Comparison of ENCODE assay signal across 21 cellular contexts in the genomic region with DNA sequence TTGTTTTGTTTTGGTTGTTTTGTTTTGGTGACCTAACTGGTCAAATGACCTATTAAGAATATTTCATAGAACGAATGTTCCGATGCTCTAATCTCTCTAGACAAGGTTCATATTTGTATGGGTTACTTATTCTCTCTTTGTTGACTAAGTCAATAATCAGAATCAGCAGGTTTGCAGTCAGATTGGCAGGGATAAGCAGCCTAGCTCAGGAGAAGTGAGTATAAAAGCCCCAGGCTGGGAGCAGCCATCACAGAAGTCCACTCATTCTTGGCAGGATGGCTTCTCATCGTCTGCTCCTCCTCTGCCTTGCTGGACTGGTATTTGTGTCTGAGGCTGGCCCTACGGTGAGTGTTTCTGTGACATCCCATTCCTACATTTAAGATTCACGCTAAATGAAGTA. TPM values are rescaled to one million over a fixed set of nuclear protein-coding genes. Genes with fewer than 3 reads are reported as not detected.
A peak's percentile ranks its signal among the peaks of the same experiment; 100 is the strongest.
DNase-seq lines count a peak whose midpoint lies in the region; ATAC-seq, FAIRE-seq and TF ChIP-seq lines count a peak whose summit lies in the region.
"Had no signal": no experiment of that assay in that cellular context is flagged by ENCODE, and none has a peak within 500 bp of the region (broad histone marks: within the 10 kb centered on the region; RNA-seq: fewer than 3 reads in every experiment).

A gene (plus strand): TSS at position 250 of the 400 bp plus-strand sequence. CDS start 26 bp downstream, at position 276.

- H3K9me3 ChIP-seq in A549 (no peaks in the 10 kb centered on the region), osteoblast (ENCODE audit: low read depth, low read length) (no peaks in the 10 kb centered on the region), Karpas-422 (ENCODE audit: low read length) (no peaks in the 10 kb centered on the region)

- H3K4me3 Mint-ChIP-seq in WTC11 = no peak within 1 kb of the TSS
- H3K4me3 Mint-ChIP-seq in activated T-helper 2 cell treated with anti-CD3 and anti-CD28 coated beads, Interferon-gamma antibody, Interleukin-2, Interleukin-4, amounts not matched to agents 10 μg/mL and 5 μg/mL and 100 μg/mL, durations not matched to agents 14 hours and 24 hours and 36 hours (ENCODE audit: low read depth) = no peak within 1 kb of the TSS

- H3K27me3 Mint-ChIP-seq in WTC11 (ENCODE audit: low read depth) = no peaks in the 10 kb centered on the region; the same call in 1 of the 2 replicates
- peaks cover 7% of the 10 kb centered on the region for H3K27me3 Mint-ChIP-seq in activated T-helper 2 cell treated with anti-CD3 and anti-CD28 coated beads, Interferon-gamma antibody, Interleukin-2, Interleukin-4, amounts not matched to agents 10 μg/mL and 5 μg/mL and 100 μg/mL, durations not matched to agents 14 hours and 24 hours and 36 hours (ENCODE audit: low read depth)

- H3K9ac ChIP-seq in Karpas-422 (ENCODE audit: low read length) = no peak within 1 kb of the TSS
- H3K9ac ChIP-seq: GM23248 had no signal

- 0 out of 2 replicates have a peak within 1 kb of the TSS, but pooled peaks have one; percentile 38 for H3K27ac Mint-ChIP-seq in WTC11
- H3K27ac Mint-ChIP-seq in activated T-helper 2 cell treated with anti-CD3 and anti-CD28 coated beads, Interferon-gamma antibody, Interleukin-2, Interleukin-4, amounts not matched to agents 10 μg/mL and 5 μg/mL and 100 μg/mL, durations not matched to agents 14 hours and 24 hours and 36 hours = no peak within 1 kb of the TSS

- H3K36me3 ChIP-seq in osteoblast (ENCODE audit: insufficient read depth, low read length) = no peaks in the 10 kb centered on the region
- H3K36me3 ChIP-seq in Karpas-422 (ENCODE audit: insufficient read depth, low read length) = no peaks in the 10 kb centered on the region

- H4K20me1 ChIP-seq in osteoblast (ENCODE audit: insufficient read depth, low read length) (no peaks in the 10 kb centered on the region), Karpas-422 (ENCODE audit: insufficient read depth, low read depth, low read length) (no peaks in the 10 kb centered on the region)

- TF ChIP-seq CTCF in A549 (IDR thresholded peaks at IDR 0.05) (no peak), WTC11 (IDR thresholded peaks at IDR 0.05) (no peak), osteoblast (IDR thresholded peaks at IDR 0.05; ENCODE audit: extremely low read depth, low read depth, low read length) (no peak)

- H3K9me2 ChIP-seq in Karpas-422 (replicated peaks; ENCODE audit: insufficient read depth, low read length) = no peaks in the 10 kb centered on the region

- H2AFZ ChIP-seq in osteoblast (ENCODE audit: low read length) = no peak within 1 kb of the TSS
- no peak within 1 kb of the TSS for H2AFZ ChIP-seq in Karpas-422 (ENCODE audit: low read length)
- H2AFZ ChIP-seq: GM23248 had no signal

- H3K36me3 Mint-ChIP-seq in WTC11 = no peaks in the 10 kb centered on the region
- H3K36me3 Mint-ChIP-seq in activated T-helper 2 cell treated with anti-CD3 and anti-CD28 coated beads, Interferon-gamma antibody, Interleukin-2, Interleukin-4, amounts not matched to agents 10 μg/mL and 5 μg/mL and 100 μg/mL, durations not matched to agents 14 hours and 24 hours and 36 hours (ENCODE audit: low read depth) = no peaks in the 10 kb centered on the region

- POLR2A ChIA-PET in A549 (lab: Yijun Ruan, JAX) = no interaction called here
- POLR2A ChIA-PET in WTC11 (lab: Charles Lee) = no interaction called here

- ATAC-seq in A549 (no peak), WTC11 (no peak), left lobe of liver (peak; percentile 80)
- ATAC-seq: HCT116 had no signal

- peaks cover 10% of the 10 kb centered on the region for H3K4me1 Mint-ChIP-seq in WTC11
- H3K4me1 Mint-ChIP-seq in activated T-helper 2 cell treated with anti-CD3 and anti-CD28 coated beads, Interferon-gamma antibody, Interleukin-2, Interleukin-4, amounts not matched to agents 10 μg/mL and 5 μg/mL and 100 μg/mL, durations not matched to agents 14 hours and 24 hours and 36 hours (ENCODE audit: low read depth) = no peaks in the 10 kb centered on the region

- CTCF ChIA-PET in A549 (lab: Yijun Ruan, JAX) = interaction anchor here (0.7 to 1.1 kb wide), 3 partner anchors 16 to 87 kb away, joined by 3 to 5 read pairs (median 4); no protein-coding TSS in a partner anchor
- CTCF ChIA-PET in WTC11 (lab: Charles Lee) = no interaction called here

- no peaks in the 10 kb centered on the region for H3K27me3 ChIP-seq in osteoblast (ENCODE audit: insufficient read depth, low read length)
- H3K27me3 ChIP-seq in Karpas-422 (ENCODE audit: low read length) = no peaks in the 10 kb centered on the region

- H3K4me3 ChIP-seq in A549 (no peak within 1 kb of the TSS), osteoblast (ENCODE audit: insufficient read depth, low read length) (no peak within 1 kb of the TSS), Karpas-422 (ENCODE audit: low read length) (no peak within 1 kb of the TSS)
- H3K4me3 ChIP-seq: GM23248 had no signal

- TF ChIP-seq EP300 in A549 (IDR thresholded peaks at IDR 0.05) = no peak

- TF ChIP-seq POLR2A in A549 (IDR thresholded peaks at IDR 0.05; ENCODE audit: low read length) = no peak

- no peak for TF ChIP-seq RAD21 in A549 (conservative IDR thresholded peaks at IDR 0.05 in 1 of 2, IDR thresholded peaks at IDR 0.05 in 1 of 2)

- no peak for FAIRE-seq in A549 (lab: Jason Lieb, UNC)
- FAIRE-seq: A204.1, GM19239 had no signal

- H3K4me1 ChIP-seq in A549 (0 out of 3 replicates have a peak, but pooled peaks cover 3% of the 10 kb centered on the region), osteoblast (ENCODE audit: insufficient read depth, low read length) (no peaks in the 10 kb centered on the region), Karpas-422 (ENCODE audit: low read length) (peaks cover 9% of the 10 kb centered on the region)

- H3K4me2 ChIP-seq in A549 (0 out of 3 replicates have a peak within 1 kb of the TSS, but pooled peaks have one; percentile 19), osteoblast (ENCODE audit: insufficient read depth, low read length) (no peak within 1 kb of the TSS), Karpas-422 (ENCODE audit: low read depth, low read length, poor library complexity, severe bottlenecking) (no peak within 1 kb of the TSS)

- DNase-seq in A549 (ENCODE audit: low read depth in 1 of 2, low spot score in 1 of 2) (no peak), WTC11 (ENCODE audit: low spot score) (no peak), left lobe of liver (ENCODE audit: low spot score) (peak; percentile 91), osteoblast (ENCODE audit: insufficient read length, low spot score, missing footprints) (peak; percentile 9), head of caudate nucleus (no peak), NCI-H345 treated with DMSO at 0.1 percent for 48 hours (lab: John Stamatoyannopoulos, UW; ENCODE audit: unreplicated experiment) (no peak), Karpas-422 (no peak)
- no peak for DNase-seq in activated T-helper 2 cell treated with anti-CD3 and anti-CD28 coated beads, Interferon-gamma antibody, Interleukin-2, Interleukin-4, amounts not matched to agents 10 μg/mL and 5 μg/mL and 100 μg/mL, durations not matched to agents 14 hours and 24 hours and 36 hours (ENCODE audit: low spot score)
- DNase-seq: DMS153, GM23248, NCI-H1048, NCI-H146, NCI-H2081 treated with DMSO at 0.1 percent for 48 hours, NCI-H226, NCI-H748 treated with DMSO at 0.1 percent for 48 hours, SIG-M5 had no signal

- intact Hi-C loops in head of caudate nucleus (cut with DNase I) = no loop called here
- intact Hi-C loops in activated T-helper 2 cell treated with anti-CD3 and anti-CD28 coated beads, Interferon-gamma antibody, Interleukin-2, Interleukin-4, amounts not matched to agents 10 μg/mL and 5 μg/mL and 100 μg/mL, durations not matched to agents 14 hours and 24 hours and 36 hours (cut with micrococcal nuclease) = no loop called here

- H3K27ac ChIP-seq in A549 = no peak within 1 kb of the TSS
- H3K27ac ChIP-seq in osteoblast (ENCODE audit: low read depth, low read length) = no peak within 1 kb of the TSS
- H3K27ac ChIP-seq in Karpas-422 (ENCODE audit: low read length) = no peak within 1 kb of the TSS
- H3K27ac ChIP-seq: C4-2B, GM23248 had no signal

- peaks cover 2% of the 10 kb centered on the region for H3K9me3 Mint-ChIP-seq in WTC11
- no peaks in the 10 kb centered on the region for H3K9me3 Mint-ChIP-seq in activated T-helper 2 cell treated with anti-CD3 and anti-CD28 coated beads, Interferon-gamma antibody, Interleukin-2, Interleukin-4, amounts not matched to agents 10 μg/mL and 5 μg/mL and 100 μg/mL, durations not matched to agents 14 hours and 24 hours and 36 hours

- H3K79me2 ChIP-seq in osteoblast (ENCODE audit: insufficient read depth, low read length) = no peaks in the 10 kb centered on the region
- H3K79me2 ChIP-seq in Karpas-422 (ENCODE audit: low read length) = no peaks in the 10 kb centered on the region

- 14% methylated on average over 5 of the region's 5 CpGs for WGBS in A549 (ENCODE audit: missing lambda C conversion rate)

TF ChIP-seq in A549, 52 proteins besides CTCF, POLR2A, EP300 and RAD21 (continues in another document):
- TF ChIP-seq ZFP36 (IDR thresholded peaks at IDR 0.05; ENCODE audit: borderline replicate concordance, partially characterized antibody) (no peak), JUN (IDR thresholded peaks at IDR 0.05) (no peak)

TF ChIP-seq in WTC11, 78 proteins besides CTCF, POLR2A, EP300 and RAD21 (continues in another document):
- TF ChIP-seq JAZF1 (CRISPR knock-in tag; IDR thresholded peaks at IDR 0.05) = no peak

RNA-seq across cellular contexts. Expression of the gene that starts here (rescaled TPM):
- polyA plus RNA-seq in A549 (2011; rRNA removed) = 0.13 and 0.28 TPM in 2 replicates
- 0.07 TPM in 1 of 2 replicates, not detected in the other for polyA plus RNA-seq in A549 (2012; cell fraction: cytosol; rRNA removed)
- polyA plus RNA-seq in A549 (2012; cell fraction: nucleus; rRNA removed) = 0.05 TPM in 1 of 2 replicates, not detected in the other
- polyA plus RNA-seq in A549 (2017; fragmentation: RNase III; extraction: RNeasy Plus Mini Kit Qiagen cat#74134 plus additional on column Dnase treatment) = 0.11 to 0.18 TPM (median 0.12 TPM) in 3 replicates
- polyA minus RNA-seq in A549 (2011; rRNA and poly(A)+ RNA removed) = 0.58 TPM in 1 of 2 replicates, not detected in the other
- total RNA-seq in WTC11 (2021) = 1.0 to 1.7 TPM (median 1.3 TPM) in 3 replicates
- total RNA-seq in left lobe of liver = 4,291 TPM
- not detected in 2 replicates for total RNA-seq in osteoblast
- not detected in 2 replicates for total RNA-seq in Karpas-422 (2014; rRNA removed; shearing (Covaris generic); ENCODE audit: low replicate concordance)
- total RNA-seq in activated T-helper 2 cell treated with anti-CD3 and anti-CD28 coated beads, Interferon-gamma antibody, Interleukin-2, Interleukin-4, amounts not matched to agents 10 μg/mL and 5 μg/mL and 100 μg/mL, durations not matched to agents 14 hours and 24 hours and 36 hours = not detected in 2 replicates
- total RNA-seq: GM23248, RPMI7951 had no signal
- polyA plus RNA-seq: GM23248 had no signal

Comparison
In these comparisons a context has a peak if more than half of its experiments do, and no peak if none do; other contexts are left out.
1. RNA of the gene that starts here (total RNA-seq): 4,291 TPM in left lobe of liver (single experiment); 1.0 to 1.7 TPM in WTC11, not detected in osteoblast, not detected in Karpas-422 and not detected in activated T-helper 2 cell treated with anti-CD3 and anti-CD28 coated beads, Interferon-gamma antibody, Interleukin-2, Interleukin-4, amounts not matched to agents 10 μg/mL and 5 μg/mL and 100 μg/mL, durations not matched to agents 14 hours and 24 hours and 36 hours; every median in the first group is over 1,000 times any median in the second.
2. Peak in DNase-seq in osteoblast; RNA of the gene not detected or under 1 TPM.